ENCODE assay signal across 12 cellular contexts in genomic region chr6:15456422-15456821, GRCh38.
DNase-seq lines count a peak whose midpoint lies in the region; TF ChIP-seq lines count a peak whose summit lies in the region.
"Had no signal": no experiment of that assay in that cellular context is flagged by ENCODE, and none has a peak within 500 bp of the region (broad histone marks: within the 10 kb centered on the region; RNA-seq: fewer than 3 reads in every experiment).

No MANE protein-coding gene starts in this region.

- H3K27ac ChIP-seq in HEK293 (ENCODE audit: extremely low read depth, low read depth, low read length) = no peak overlapping the region
- peak overlapping the region; percentile 9 for H3K27ac ChIP-seq in smooth muscle cell (ENCODE audit: low read depth)
- H3K27ac ChIP-seq in GM23248 = no peak overlapping the region
- H3K27ac ChIP-seq: SJCRH30 had no signal

- H3K9me3 ChIP-seq in HEK293 (ENCODE audit: control insufficient read depth, insufficient read depth, low read depth, low read length) (no peaks in the 10 kb centered on the region), endocrine pancreas (ENCODE audit: control insufficient read depth, low read length) (no peaks in the 10 kb centered on the region), smooth muscle cell (replicated peaks; ENCODE audit: low read depth) (no peaks in the 10 kb centered on the region), GM23248 (ENCODE audit: low read depth) (no peaks in the 10 kb centered on the region)
- H3K9me3 ChIP-seq: SJCRH30 had no signal

- DNase-seq in NCI-H2171 treated with DMSO at 0.1 percent for 48 hours (lab: John Stamatoyannopoulos, UW) (peak; percentile 55), smooth muscle cell (lab: John Stamatoyannopoulos, UW; ENCODE audit: unreplicated experiment) (no peak), GM23248 (no peak), LoVo (ENCODE audit: low spot score) (no peak), iPS-NIHi11 (ENCODE audit: low spot score) (no peak)
- DNase-seq: ACHN, AML-193, NCI-H187, NCI-H446 treated with DMSO at 0.1 percent for 48 hours, SJCRH30 had no signal

- no peak for TF ChIP-seq CTCF in HEK293 (tag by site-specific recombination; IDR thresholded peaks at IDR 0.05)
- TF ChIP-seq CTCF in smooth muscle cell (IDR thresholded peaks at IDR 0.05; ENCODE audit: borderline replicate concordance, insufficient read depth, poor library complexity, severe bottlenecking) = no peak

- H3F3A ChIP-seq in smooth muscle cell (ENCODE audit: low read depth) (no peaks in the 10 kb centered on the region), GM23248 (ENCODE audit: insufficient read depth) (no peaks in the 10 kb centered on the region; the same call in 1 of the 2 replicates)

- POLR2A ChIA-PET in HEK293 (lab: Yijun Ruan, JAX) = interaction anchor here (0.9 kb wide), 1 partner anchor 17 kb away, joined by 4 read pairs; no protein-coding TSS in a partner anchor

- H3K9me2 ChIP-seq in GM23248 (ENCODE audit: insufficient read depth) = no peaks in the 10 kb centered on the region

- H3K9ac ChIP-seq in endocrine pancreas (ENCODE audit: control insufficient read depth, insufficient read depth, low read length) (no peak overlapping the region), smooth muscle cell (ENCODE audit: low read depth) (no peak overlapping the region), GM23248 (no peak overlapping the region)

- H3K36me3 ChIP-seq in HEK293 (ENCODE audit: control insufficient read depth in 2 of 2, insufficient read depth in 1 of 2, low read length in 2 of 2) (peaks cover 0 to 18% of the 10 kb centered on the region in 2 experiments; a peak in 2 of 3 replicates), endocrine pancreas (ENCODE audit: control insufficient read depth, insufficient read depth, low read length) (no peaks in the 10 kb centered on the region), smooth muscle cell (ENCODE audit: low read depth) (no peaks in the 10 kb centered on the region), GM23248 (ENCODE audit: low read depth) (no peaks in the 10 kb centered on the region)
- H3K36me3 ChIP-seq: SJCRH30 had no signal

- in situ Hi-C loops in GM23248 (cut with MboI) = no loop called here

- H3K4me2 ChIP-seq in smooth muscle cell = no peak overlapping the region
- no peak overlapping the region for H3K4me2 ChIP-seq in GM23248 (ENCODE audit: unreplicated experiment)

- H4K20me1 ChIP-seq in smooth muscle cell (ENCODE audit: low read depth) = peaks cover 80% of the 10 kb centered on the region
- 0 out of 2 replicates have a peak, but pooled peaks cover 7% of the 10 kb centered on the region for H4K20me1 ChIP-seq in GM23248 (ENCODE audit: insufficient read depth)

- WGBS in smooth muscle cell (ENCODE audit: low lambda C conversion rate) = 71% methylated on average over 2 of the region's 2 CpGs
- 70 to 80% methylated on average over 2 of the region's 2 CpGs for WGBS in GM23248 (ENCODE audit: low coverage in 1 of 2, low lambda C conversion rate in 2 of 2, missing lambda C conversion rate in 2 of 2), 2 experiments

- H3K4me1 ChIP-seq in HEK293 (ENCODE audit: control insufficient read depth, insufficient read depth, low read length) (peaks cover 30% of the 10 kb centered on the region), endocrine pancreas (ENCODE audit: control insufficient read depth, insufficient read depth, low read length) (peaks cover 13% of the 10 kb centered on the region), smooth muscle cell (ENCODE audit: low read depth) (peaks cover 27% of the 10 kb centered on the region), GM23248 (ENCODE audit: insufficient read depth) (peaks cover 17% of the 10 kb centered on the region; the same call in 1 of the 2 replicates)
- H3K4me1 ChIP-seq: SJCRH30 had no signal

- no peak overlapping the region for H3K4me3 ChIP-seq in HEK293 (ENCODE audit: low read depth, low read length)
- H3K4me3 ChIP-seq in endocrine pancreas (ENCODE audit: control insufficient read depth, insufficient read depth, low read length) = peak overlapping the region; percentile 37
- H3K4me3 ChIP-seq in smooth muscle cell = no peak overlapping the region
- H3K4me3 ChIP-seq in GM23248 = no peak overlapping the region
- H3K4me3 ChIP-seq: SJCRH30 had no signal

- peaks cover 9% of the 10 kb centered on the region for H3K79me2 ChIP-seq in smooth muscle cell (ENCODE audit: low read depth)
- H3K79me2 ChIP-seq in GM23248 (ENCODE audit: insufficient read depth) = peaks cover 100% of the 10 kb centered on the region

- CTCF ChIA-PET in HEK293 (lab: Yijun Ruan, JAX) = interaction anchor here (0.7 to 2.1 kb wide), 4 partner anchors 15 to 749 kb away, joined by 3 to 16 read pairs (median 3); no protein-coding TSS in a partner anchor

- H2AFZ ChIP-seq in smooth muscle cell (ENCODE audit: low read depth) (no peak overlapping the region), GM23248 (no peak overlapping the region)

- H3K27me3 ChIP-seq in endocrine pancreas (ENCODE audit: control insufficient read depth, insufficient read depth, low read length) (no peaks in the 10 kb centered on the region), smooth muscle cell (ENCODE audit: low read depth) (no peaks in the 10 kb centered on the region), GM23248 (replicated peaks; ENCODE audit: insufficient read depth) (no peaks in the 10 kb centered on the region)
- H3K27me3 ChIP-seq: SJCRH30 had no signal

TF ChIP-seq in HEK293, 187 proteins besides CTCF, POLR2A, EP300 and RAD21:
- TF ChIP-seq MYNN (tag by site-specific recombination; IDR thresholded peaks at IDR 0.05; ENCODE audit: borderline replicate concordance) (no peak), PRDM6 (tag by site-specific recombination; IDR thresholded peaks at IDR 0.05) (peak; percentile 82), BCL6B (tag by site-specific recombination; IDR thresholded peaks at IDR 0.05) (peak; percentile 76)
TF ChIP-seq in HEK293: peak in this region for 2.
